Comparison of ENCODE assay signal across 15 cellular contexts in genomic region chr7:54906963-54907362, GRCh38.
DNase-seq lines count a peak whose midpoint lies in the region.
"Had no signal": no experiment of that assay in that cellular context is flagged by ENCODE, and none has a peak within 500 bp of the region (broad histone marks: within the 10 kb centered on the region; RNA-seq: fewer than 3 reads in every experiment).

No MANE protein-coding gene starts in this region.

- CTCF ChIA-PET in activated CD4-positive, alpha-beta T cell treated with anti-CD3 and anti-CD28 coated beads, Interleukin-2, amount 10 ng/mL, durations not matched to agents 7 days and 5 days (lab: Charles Lee): no interaction called here

- no peak overlapping the region for H3K4me3 Mint-ChIP-seq in activated CD4-positive, alpha-beta T cell treated with anti-CD3 and anti-CD28 coated beads, Interleukin-2, amount 10 ng/mL, durations not matched to agents 7 days and 5 days
- H3K4me3 Mint-ChIP-seq: CD8-positive, alpha-beta T cell; HFFc6; IgD-negative memory B cell had no signal

- DNase-seq in MV-4-11 (lab: John Stamatoyannopoulos, UW) (peak; percentile 0), fibroblast of gingiva (ENCODE audit: low read depth) (peak; percentile 82), iris pigment epithelial cell (ENCODE audit: low read depth) (peak; percentile 45), NCI-H1048 (lab: John Stamatoyannopoulos, UW) (no peak), 8988T (no peak), NCI-H2171 (lab: John Stamatoyannopoulos, UW) (no peak)
- DNase-seq in activated CD4-positive, alpha-beta T cell treated with anti-CD3 and anti-CD28 coated beads, Interleukin-2, amount 10 ng/mL, durations not matched to agents 7 days and 5 days: no peak
- DNase-seq: BE2C; CD8-positive, alpha-beta T cell; COR-L47; DND-41; GDM1; HCEC 1CT; HFFc6 had no signal

- no peak overlapping the region for H3K27ac Mint-ChIP-seq in activated CD4-positive, alpha-beta T cell treated with anti-CD3 and anti-CD28 coated beads, Interleukin-2, amount 10 ng/mL, durations not matched to agents 7 days and 5 days
- H3K27ac Mint-ChIP-seq: CD8-positive, alpha-beta T cell; HFFc6; IgD-negative memory B cell had no signal

- POLR2A ChIA-PET in activated CD4-positive, alpha-beta T cell treated with anti-CD3 and anti-CD28 coated beads, Interleukin-2, amount 10 ng/mL, durations not matched to agents 7 days and 5 days (lab: Charles Lee): no interaction called here

- H3K9me3 Mint-ChIP-seq in activated CD4-positive, alpha-beta T cell treated with anti-CD3 and anti-CD28 coated beads, Interleukin-2, amount 10 ng/mL, durations not matched to agents 7 days and 5 days: no peaks in the 10 kb centered on the region
- H3K9me3 Mint-ChIP-seq: HFFc6 had no signal

- H3K27me3 Mint-ChIP-seq in activated CD4-positive, alpha-beta T cell treated with anti-CD3 and anti-CD28 coated beads, Interleukin-2, amount 10 ng/mL, durations not matched to agents 7 days and 5 days: no peaks in the 10 kb centered on the region
- H3K27me3 Mint-ChIP-seq: IgD-negative memory B cell had no signal

- H3K4me1 Mint-ChIP-seq in activated CD4-positive, alpha-beta T cell treated with anti-CD3 and anti-CD28 coated beads, Interleukin-2, amount 10 ng/mL, durations not matched to agents 7 days and 5 days: no peaks in the 10 kb centered on the region
- H3K4me1 Mint-ChIP-seq: IgD-negative memory B cell had no signal

- no peaks in the 10 kb centered on the region for H3K36me3 Mint-ChIP-seq in activated CD4-positive, alpha-beta T cell treated with anti-CD3 and anti-CD28 coated beads, Interleukin-2, amount 10 ng/mL, durations not matched to agents 7 days and 5 days (ENCODE audit: low read depth)
- H3K36me3 Mint-ChIP-seq: CD8-positive, alpha-beta T cell; IgD-negative memory B cell had no signal

Comparison
In these comparisons a context has a peak if more than half of its experiments do, and no peak if none do; other contexts are left out.
1. DNase-seq: peak in MV-4-11 (single experiment), fibroblast of gingiva (single experiment) and iris pigment epithelial cell (single experiment); none in NCI-H1048 (single experiment), 8988T (single experiment), NCI-H2171 (single experiment) and activated CD4-positive, alpha-beta T cell treated with anti-CD3 and anti-CD28 coated beads, Interleukin-2, amount 10 ng/mL, durations not matched to agents 7 days and 5 days (single experiment).